Comparison of ENCODE assay signal across 21 cellular contexts in genomic region chr2:128086244-128086643, GRCh38.
"Had no signal": no experiment of that assay in that cellular context is flagged by ENCODE, and none has a peak within 500 bp of the region (broad histone marks: within the 10 kb centered on the region; RNA-seq: fewer than 3 reads in every experiment).

No MANE protein-coding gene starts in this region.

- DNase-seq: activated CD4-positive, alpha-beta T cell treated with anti-CD3 and anti-CD28 coated beads for 4 hours; activated CD4-positive, alpha-beta T cell treated with anti-CD3 and anti-CD28 coated beads, Interleukin-2, amount 50 U/mL, for 48 hours; activated CD4-positive, CD25-positive, alpha-beta regulatory T cell; activated effector memory CD4-positive, alpha-beta T cell treated with Interleukin-2 at 50 U/mL for 16 hours; activated naive CD4-positive, alpha-beta T cell treated with anti-CD3 and anti-CD28 coated beads for 36 hours; activated naive CD8-positive, alpha-beta T cell treated with anti-CD3 and anti-CD28 coated beads, Interleukin-2, amount 10 ng/mL, durations not matched to agents 7 days and 5 days; activated T-cell treated with anti-CD3 and anti-CD28 coated beads, Interleukin-2, amount 50 U/mL, for 48 hours; amygdala; colonic mucosa; dorsolateral prefrontal cortex; effector memory CD8-positive, alpha-beta T cell; hypothalamus; ovary; psoas muscle; stimulated activated CD4-positive, alpha-beta T cell treated with anti-CD3 and anti-CD28 coated beads, Interleukin-12 subunit alpha, Interleukin-12 subunit beta, amount 100 ng/mL, for 4 hours; stimulated activated CD4-positive, alpha-beta T cell treated with anti-CD3 and anti-CD28 coated beads, Interleukin-4, amount 100 ng/mL, for 4 hours; stimulated activated naive CD8-positive, alpha-beta T cell treated with anti-CD3 and anti-CD28 coated beads, Interleukin-15, amount 100 ng/mL, for 72 hours; tibial artery had no signal

- H3K36me3 ChIP-seq: colonic mucosa, esophagus muscularis mucosa, ovary, right atrium auricular region, tibial artery had no signal

- H3K4me3 ChIP-seq: colonic mucosa, dorsolateral prefrontal cortex, esophagus muscularis mucosa, ovary, psoas muscle, right atrium auricular region, tibial artery had no signal

- H3K9me3 ChIP-seq: colonic mucosa, esophagus muscularis mucosa, ovary, psoas muscle, right atrium auricular region, tibial artery had no signal

- H3K27me3 ChIP-seq: colonic mucosa, dorsolateral prefrontal cortex, esophagus muscularis mucosa, ovary, right atrium auricular region, tibial artery had no signal

- H3K27ac ChIP-seq: colonic mucosa, dorsolateral prefrontal cortex, esophagus muscularis mucosa, ovary, psoas muscle, right atrium auricular region, tibial artery had no signal

- H3K4me1 ChIP-seq: colonic mucosa, psoas muscle, right atrium auricular region had no signal

- ATAC-seq: effector memory CD8-positive, alpha-beta T cell; natural killer cell treated with Interleukin-12 subunit alpha and Interleukin-12 subunit beta and Interleukin-15 and Interleukin-18, amount 100 ng/mL, for 72 hours; psoas muscle; stimulated activated naive CD8-positive, alpha-beta T cell treated with anti-CD3 and anti-CD28 coated beads, Interleukin-15, amount 100 ng/mL, for 72 hours had no signal
